Comparison of ENCODE assay signal across 8 cellular contexts in genomic region chr1:18902523-18903312, GRCh38. TPM values are rescaled to one million over a fixed set of nuclear protein-coding genes. Genes with fewer than 3 reads are reported as not detected.
DNase-seq lines count a peak whose midpoint lies in the region; ATAC-seq and TF ChIP-seq lines count a peak whose summit lies in the region.

Gene ALDH4A1 (minus strand): TSS chr1:18902555. CDS start chr1:18902523, 32 bp downstream.

- H3K4me1 ChIP-seq in HUES48 (ENCODE audit: control insufficient read depth, insufficient read depth, low read length) (peaks cover 6% of the 10 kb centered on the region), NT2/D1 (ENCODE audit: insufficient read depth, insufficient read length) (peaks cover 3% of the 10 kb centered on the region), mesendoderm (ENCODE audit: control insufficient read depth, low read depth, low read length) (peaks cover 4% of the 10 kb centered on the region)

- in situ Hi-C loops in endometrial microvascular endothelial cells (cut with HindIII; ENCODE audit: inconsistent ontology term, low pct_unique_long_range_greater_than_20kb, low sequenced_read_pairs) = no loop called here

- peak; percentile 91 for DNase-seq in Calu3
- peak; percentile 92 for DNase-seq in NT2/D1 (ENCODE audit: low read depth, low spot score)
- DNase-seq in activated CD8-positive, alpha-beta memory T cell treated with anti-CD3 and anti-CD28 coated beads, Interleukin-2, amount 50 U/mL, for 48 hours = peak; percentile 92
- DNase-seq in mesendoderm = peak; percentile 100
- DNase-seq in stimulated activated CD8-positive, alpha-beta memory T cell treated with anti-CD3 and anti-CD28 coated beads, Interleukin-12 subunit alpha, Interleukin-12 subunit beta, amount 100 ng/mL, for 4 hours (ENCODE audit: low read depth) = peak; percentile 80

- H2BK15ac ChIP-seq in mesendoderm (replicated peaks; ENCODE audit: low read depth) = no peak within 1 kb of the TSS

- H2AK5ac ChIP-seq in mesendoderm (ENCODE audit: low read length) = no peak within 1 kb of the TSS

- H3K9me3 Mint-ChIP-seq in Calu3 (ENCODE audit: low read depth, unreplicated experiment) = no peaks in the 10 kb centered on the region

- H3K9me3 ChIP-seq in HUES48 (ENCODE audit: control insufficient read depth, insufficient read depth, low read length) = no peaks in the 10 kb centered on the region
- no peaks in the 10 kb centered on the region for H3K9me3 ChIP-seq in NT2/D1 (ENCODE audit: insufficient read depth, low read length)

- no TSS peak for BruUV-seq in Calu3 (replicated peaks; lab: Mats Ljungman, UMichigan)

- H3K79me1 ChIP-seq in mesendoderm (ENCODE audit: low read length) = no peaks in the 10 kb centered on the region

- H3K56ac ChIP-seq in mesendoderm (ENCODE audit: low read length) = peak within 1 kb of the TSS; percentile 92

- no peak within 1 kb of the TSS for H3K4ac ChIP-seq in mesendoderm (ENCODE audit: low read depth, low read length)

- H3K4me1 Mint-ChIP-seq in Calu3 (ENCODE audit: low read depth, unreplicated experiment) = peaks cover 14% of the 10 kb centered on the region

- H3K36me3 Mint-ChIP-seq in Calu3 (ENCODE audit: insufficient read depth, unreplicated experiment) = peaks cover 25% of the 10 kb centered on the region

- WGBS in mesendoderm (ENCODE audit: extremely low coverage, insufficient coverage, low lambda C conversion rate) = no CpG with 5 or more reads among the region's 56 CpGs

- TF ChIP-seq CTCF in Calu3 (IDR thresholded peaks at IDR 0.05; ENCODE audit: unreplicated experiment) = no peak

- no peak within 1 kb of the TSS for H4K5ac ChIP-seq in mesendoderm (ENCODE audit: low read length)

- H3K27me3 Mint-ChIP-seq in Calu3 (ENCODE audit: unreplicated experiment) = no peaks in the 10 kb centered on the region

- intact Hi-C loops in Calu3 (cut with micrococcal nuclease; ENCODE audit: unreplicated experiment) = loop anchor here (10.0 kb wide), 1 partner anchor 52 kb away; the partner anchor contains the start of gene IFFO2

- H3K27me3 ChIP-seq in HUES48 (ENCODE audit: control insufficient read depth, insufficient read depth, low read length) (no peaks in the 10 kb centered on the region), NT2/D1 (ENCODE audit: insufficient read depth, insufficient read length) (no peaks in the 10 kb centered on the region), mesendoderm (ENCODE audit: insufficient read depth, low read length, poor library complexity) (no peaks in the 10 kb centered on the region)

- peak within 1 kb of the TSS; percentile 89 for H3K27ac Mint-ChIP-seq in Calu3 (ENCODE audit: unreplicated experiment)

- no peak within 1 kb of the TSS for H2BK120ac ChIP-seq in mesendoderm (ENCODE audit: low read depth, low read length)

- H3K79me2 ChIP-seq in mesendoderm (ENCODE audit: control insufficient read depth, insufficient read depth, low read length) = no peaks in the 10 kb centered on the region

- CTCF ChIA-PET in Calu3 (lab: Charles Lee) = interaction anchor here (0.7 to 1.3 kb wide), 5 partner anchors 10 to 211 kb away, joined by 3 to 11 read pairs (median 3); no protein-coding TSS in a partner anchor

- H3K9ac ChIP-seq in HUES48 (ENCODE audit: low read depth, low read length) = peak within 1 kb of the TSS; percentile 99
- peak within 1 kb of the TSS; percentile 81 for H3K9ac ChIP-seq in NT2/D1 (ENCODE audit: insufficient read length, low read depth)
- H3K9ac ChIP-seq in mesendoderm (ENCODE audit: low read length) = peak within 1 kb of the TSS; percentile 84

- H3K4me2 ChIP-seq in mesendoderm (ENCODE audit: low read length) = peak within 1 kb of the TSS; percentile 88

- peak within 1 kb of the TSS; percentile 66 for H3K23ac ChIP-seq in mesendoderm (ENCODE audit: low read length)

- peak within 1 kb of the TSS; percentile 94 for H3K27ac ChIP-seq in HUES48 (ENCODE audit: low read depth, low read length)
- H3K27ac ChIP-seq in mesendoderm (ENCODE audit: low read depth, low read length) = peak within 1 kb of the TSS; percentile 45

- peak; percentile 95 for ATAC-seq in GM21423 (IDR thresholded peaks at IDR 0.05; ENCODE audit: unreplicated experiment)

- H4K8ac ChIP-seq in mesendoderm (ENCODE audit: low read depth, low read length) = no peak within 1 kb of the TSS

- H3K36me3 ChIP-seq in HUES48 (ENCODE audit: control insufficient read depth, insufficient read depth, low read length) = no peaks in the 10 kb centered on the region; the same call in 1 of the 2 replicates
- H3K36me3 ChIP-seq in NT2/D1 (ENCODE audit: insufficient read depth, insufficient read length, low read length) = peaks cover 44% of the 10 kb centered on the region
- no peaks in the 10 kb centered on the region for H3K36me3 ChIP-seq in mesendoderm (ENCODE audit: control insufficient read depth, insufficient read depth, low read length)

- peak within 1 kb of the TSS; percentile 96 for H3K4me3 Mint-ChIP-seq in Calu3 (ENCODE audit: low read depth, unreplicated experiment)

- H3K18ac ChIP-seq in mesendoderm (ENCODE audit: low read length) = peak within 1 kb of the TSS; percentile 39

- H3K4me3 ChIP-seq in HUES48 (ENCODE audit: low read depth, low read length) = peak within 1 kb of the TSS; percentile 90
- H3K4me3 ChIP-seq in NT2/D1 (ENCODE audit: insufficient read length, low read depth) = peak within 1 kb of the TSS; percentile 82
- H3K4me3 ChIP-seq in mesendoderm (ENCODE audit: low read length) = peak within 1 kb of the TSS; percentile 73

- H2BK5ac ChIP-seq in mesendoderm (ENCODE audit: low read length) = no peak within 1 kb of the TSS

RNA-seq across cellular contexts. Expression of gene ALDH4A1, which starts in this region (rescaled TPM):
- total RNA-seq in Calu3 (2022) (10.1 and 10.7 TPM in 2 replicates), endometrial microvascular endothelial cells (ENCODE audit: inconsistent ontology term) (16.9 TPM)
- polyA plus RNA-seq in mesendoderm (2013, experiment 1 of 2) = 12.5 TPM
- 11.6 TPM for polyA plus RNA-seq in mesendoderm (2013, experiment 2 of 2)

Comparison
In these comparisons a context has a peak if more than half of its experiments do, and no peak if none do; other contexts are left out.
1. Peak in every context shown above with its lines: DNase-seq, ATAC-seq, H3K4me3 ChIP-seq and H3K27ac ChIP-seq.